ENCODE assay signal across 8 cellular contexts in the genomic region with DNA sequence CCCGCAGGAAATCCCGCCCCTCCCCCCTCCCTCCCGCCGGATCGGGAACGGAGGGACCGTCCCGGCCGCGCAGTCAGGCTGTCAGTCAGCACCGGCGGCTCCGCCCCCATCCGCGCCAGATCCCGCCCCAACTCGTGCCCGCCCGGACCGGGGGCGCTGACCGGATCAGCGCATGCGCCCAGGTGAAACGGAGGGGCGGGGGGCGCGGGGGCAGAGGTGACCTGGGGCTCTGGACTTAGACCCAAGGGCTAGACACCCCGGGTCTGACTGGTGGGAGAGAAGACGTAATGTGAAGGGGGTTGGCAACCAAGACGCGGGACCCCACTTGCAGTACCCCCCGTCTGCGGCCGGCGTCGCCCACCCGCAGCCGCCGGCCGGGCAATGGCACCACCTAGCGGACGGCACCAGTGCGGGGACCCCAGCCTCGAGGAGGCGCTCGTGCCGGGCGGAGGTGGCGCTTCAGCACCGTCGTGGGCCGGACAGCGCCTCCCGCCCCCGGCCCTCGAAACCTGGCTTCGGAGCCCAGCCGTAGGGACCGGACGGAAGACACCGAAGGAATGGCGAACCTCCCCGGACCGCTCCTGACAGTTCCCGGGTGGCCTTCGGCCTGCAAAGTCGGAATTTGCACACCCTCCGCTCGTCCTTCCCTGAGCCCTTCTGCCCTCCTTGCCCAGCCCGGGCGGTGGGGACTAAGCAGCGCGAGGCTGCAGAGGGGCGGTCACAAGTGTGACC. TPM values are rescaled to one million over a fixed set of nuclear protein-coding genes. Genes with fewer than 3 reads are reported as not detected.
DNase-seq lines count a peak whose midpoint lies in the region; ATAC-seq and TF ChIP-seq lines count a peak whose summit lies in the region.

A gene with protein sequence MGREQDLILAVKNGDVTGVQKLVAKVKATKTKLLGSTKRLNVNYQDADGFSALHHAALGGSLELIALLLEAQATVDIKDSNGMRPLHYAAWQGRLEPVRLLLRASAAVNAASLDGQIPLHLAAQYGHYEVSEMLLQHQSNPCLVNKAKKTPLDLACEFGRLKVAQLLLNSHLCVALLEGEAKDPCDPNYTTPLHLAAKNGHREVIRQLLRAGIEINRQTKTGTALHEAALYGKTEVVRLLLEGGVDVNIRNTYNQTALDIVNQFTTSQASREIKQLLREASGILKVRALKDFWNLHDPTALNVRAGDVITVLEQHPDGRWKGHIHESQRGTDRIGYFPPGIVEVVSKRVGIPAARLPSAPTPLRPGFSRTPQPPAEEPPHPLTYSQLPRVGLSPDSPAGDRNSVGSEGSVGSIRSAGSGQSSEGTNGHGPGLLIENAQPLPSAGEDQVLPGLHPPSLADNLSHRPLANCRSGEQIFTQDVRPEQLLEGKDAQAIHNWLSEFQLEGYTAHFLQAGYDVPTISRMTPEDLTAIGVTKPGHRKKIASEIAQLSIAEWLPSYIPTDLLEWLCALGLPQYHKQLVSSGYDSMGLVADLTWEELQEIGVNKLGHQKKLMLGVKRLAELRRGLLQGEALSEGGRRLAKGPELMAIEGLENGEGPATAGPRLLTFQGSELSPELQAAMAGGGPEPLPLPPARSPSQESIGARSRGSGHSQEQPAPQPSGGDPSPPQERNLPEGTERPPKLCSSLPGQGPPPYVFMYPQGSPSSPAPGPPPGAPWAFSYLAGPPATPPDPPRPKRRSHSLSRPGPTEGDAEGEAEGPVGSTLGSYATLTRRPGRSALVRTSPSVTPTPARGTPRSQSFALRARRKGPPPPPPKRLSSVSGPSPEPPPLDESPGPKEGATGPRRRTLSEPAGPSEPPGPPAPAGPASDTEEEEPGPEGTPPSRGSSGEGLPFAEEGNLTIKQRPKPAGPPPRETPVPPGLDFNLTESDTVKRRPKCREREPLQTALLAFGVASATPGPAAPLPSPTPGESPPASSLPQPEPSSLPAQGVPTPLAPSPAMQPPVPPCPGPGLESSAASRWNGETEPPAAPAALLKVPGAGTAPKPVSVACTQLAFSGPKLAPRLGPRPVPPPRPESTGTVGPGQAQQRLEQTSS (N-terminal part only) (minus strand): TSS at position 15 of the 732 bp plus-strand sequence. CDS start 1,733 bp downstream, outside the sequence.

- H3K4me3 ChIP-seq in ACC112 (ENCODE audit: low read depth, low read length) (peak within 1 kb of the TSS; percentile 81), kidney epithelial cell (ENCODE audit: low read depth, low read length) (peak within 1 kb of the TSS; percentile 89)

- H3K36me3 ChIP-seq in ACC112 (ENCODE audit: insufficient read depth, low read length) (no peaks in the 10 kb centered on the region), kidney epithelial cell (ENCODE audit: control insufficient read depth, insufficient read depth, low read length) (peaks cover 3% of the 10 kb centered on the region)

- peak within 1 kb of the TSS; percentile 88 for H2AFZ ChIP-seq in ACC112 (ENCODE audit: low read length, unreplicated experiment)

- H3K79me2 ChIP-seq in ACC112 (ENCODE audit: control insufficient read depth, insufficient read depth, low read length, unreplicated experiment): peaks cover 3% of the 10 kb centered on the region

- H3K27me3 ChIP-seq in ACC112 (ENCODE audit: insufficient read depth, low read length) (no peaks in the 10 kb centered on the region), kidney epithelial cell (ENCODE audit: control insufficient read depth, insufficient read depth, low read length) (no peaks in the 10 kb centered on the region)

- no peak within 1 kb of the TSS for H3K27ac ChIP-seq in ACC112 (ENCODE audit: low read depth, low read length)

- ATAC-seq in GM18868 (IDR thresholded peaks at IDR 0.05; ENCODE audit: unreplicated experiment): peak; percentile 34
- peak; percentile 48 for ATAC-seq in HG03175 (IDR thresholded peaks at IDR 0.05; ENCODE audit: unreplicated experiment)

- H3K4me1 ChIP-seq in ACC112 (ENCODE audit: control insufficient read depth, insufficient read depth, low read length, unreplicated experiment): peaks cover 19% of the 10 kb centered on the region

- TF ChIP-seq CTCF in kidney epithelial cell (IDR thresholded peaks at IDR 0.05; ENCODE audit: insufficient read depth, low read length, poor library complexity, severe bottlenecking): peak; percentile 93

- DNase-seq in NCI-H226 (peak; percentile 81), cerebellum (ENCODE audit: low spot score) (peak; percentile 100), kidney epithelial cell (ENCODE audit: low read depth) (peak; percentile 48)
- peak; percentile 58 for DNase-seq in activated CD4-positive, alpha-beta T cell treated with anti-CD3 and anti-CD28 coated beads for 1 hour
- peak; percentile 72 to 84 (median 84) for DNase-seq in stimulated activated CD4-positive, alpha-beta T cell treated with anti-CD3 and anti-CD28 coated beads, Interleukin-12 subunit alpha, Interleukin-12 subunit beta, amount 100 ng/mL, for 48 hours (ENCODE audit: low read depth in 2 of 3, low spot score in 1 of 3)

RNA-seq across cellular contexts. Expression of the gene that starts here (rescaled TPM):
- 7.3 TPM for total RNA-seq in cerebellum
- 14.7 and 18.3 TPM in 2 replicates for total RNA-seq in kidney epithelial cell

Comparison
In these comparisons a context has a peak if more than half of its experiments do, and no peak if none do; other contexts are left out.
1. DNase-seq: peak in every context shown above with its lines; median percentile 100 in cerebellum; 84 in stimulated activated CD4-positive, alpha-beta T cell treated with anti-CD3 and anti-CD28 coated beads, Interleukin-12 subunit alpha, Interleukin-12 subunit beta, amount 100 ng/mL, for 48 hours; 81 in NCI-H226; 58 in activated CD4-positive, alpha-beta T cell treated with anti-CD3 and anti-CD28 coated beads for 1 hour; 48 in kidney epithelial cell.